28 cellular contexts compared by ENCODE assay signal in genomic region chr6:56312049-56312448, GRCh38.
"Had no signal": no experiment of that assay in that cellular context is flagged by ENCODE, and none has a peak within 500 bp of the region (broad histone marks: within the 10 kb centered on the region; RNA-seq: fewer than 3 reads in every experiment).

No MANE protein-coding gene starts in this region.

- ATAC-seq: activated CD4-positive, CD25-positive, alpha-beta regulatory T cell treated with anti-CD3 and anti-CD28 coated beads, Interleukin-2, amount 50 U/mL, for 24 hours; activated T-helper 17 cell treated with anti-CD3 and anti-CD28 coated beads, Interleukin-2, amount 50 U/mL, for 72 hours; gastrocnemius medialis; natural killer cell; stimulated activated naive CD8-positive, alpha-beta T cell treated with anti-CD3 and anti-CD28 coated beads, Interleukin-15, Interleukin-2, amounts not matched to agents 100 U/mL and 50 U/mL, for 24 hours had no signal

- H3K27ac Mint-ChIP-seq: activated CD4-positive, alpha-beta memory T cell treated with anti-CD3 and anti-CD28 coated beads, Interleukin-2, amount 10 ng/mL, durations not matched to agents 7 days and 5 days; activated T-cell treated with anti-CD3 and anti-CD28 coated beads, Interleukin-2, amount 50 U/mL, for 24 hours; activated T-helper 17 cell treated with anti-CD3 and anti-CD28 coated beads, Interleukin-2, amount 50 U/mL, for 72 hours; natural killer cell; T-helper 1 cell treated with Interleukin-12 subunit alpha and Interleukin-12 subunit beta and Interleukin-4 antibody, amounts not matched to agents 30 μg/mL and 1 μg/mL, for 36 hours had no signal

- H3K27me3 ChIP-seq: brain microvascular endothelial cell, spleen, vagina had no signal

- H3K27me3 Mint-ChIP-seq: activated CD4-positive, alpha-beta memory T cell treated with anti-CD3 and anti-CD28 coated beads, Interleukin-2, amount 10 ng/mL, durations not matched to agents 7 days and 5 days; activated T-cell treated with anti-CD3 and anti-CD28 coated beads, Interleukin-2, amount 50 U/mL, for 24 hours had no signal

- H3K4me1 ChIP-seq: gastrocnemius medialis, spleen had no signal

- H3K9me3 ChIP-seq: gastrocnemius medialis, thoracic aorta, vagina had no signal

- H3K4me1 Mint-ChIP-seq: activated CD4-positive, alpha-beta memory T cell treated with anti-CD3 and anti-CD28 coated beads, Interleukin-2, amount 10 ng/mL, durations not matched to agents 7 days and 5 days; activated T-helper 17 cell treated with anti-CD3 and anti-CD28 coated beads, Interleukin-2, amount 50 U/mL, for 72 hours; natural killer cell had no signal

- H3K4me3 Mint-ChIP-seq: activated CD4-positive, alpha-beta memory T cell treated with anti-CD3 and anti-CD28 coated beads, Interleukin-2, amount 10 ng/mL, durations not matched to agents 7 days and 5 days; activated T-cell treated with anti-CD3 and anti-CD28 coated beads, Interleukin-2, amount 50 U/mL, for 24 hours; activated T-helper 17 cell treated with anti-CD3 and anti-CD28 coated beads, Interleukin-2, amount 50 U/mL, for 72 hours; natural killer cell; T-helper 1 cell treated with Interleukin-12 subunit alpha and Interleukin-12 subunit beta and Interleukin-4 antibody, amounts not matched to agents 30 μg/mL and 1 μg/mL, for 36 hours had no signal

- DNase-seq: activated CD4-positive, alpha-beta memory T cell treated with anti-CD3 and anti-CD28 coated beads, Interleukin-2, amount 10 ng/mL, durations not matched to agents 7 days and 5 days; activated CD4-positive, alpha-beta T cell treated with anti-CD3 and anti-CD28 coated beads for 48 hours; activated CD8-positive, alpha-beta memory T cell treated with anti-CD3 and anti-CD28 coated beads, Interleukin-2, amount 50 U/mL, for 48 hours; activated gamma-delta T cell treated with Interleukin-2 at 50 U/mL for 16 hours; activated naive CD4-positive, alpha-beta T cell treated with anti-CD3 and anti-CD28 coated beads, Interleukin-2, amount 50 U/mL, for 16 hours; activated T-cell treated with anti-CD3 and anti-CD28 coated beads, Interleukin-2, amount 50 U/mL, for 24 hours; amniotic stem cell; brain microvascular endothelial cell; dorsolateral prefrontal cortex; effector memory CD4-positive, alpha-beta T cell; gastrocnemius medialis; glutamatergic neuron; islet precursor cell; mesenchymal stem cell; natural killer cell; right cardiac atrium; spleen; stimulated activated CD4-positive, alpha-beta T cell treated with anti-CD3 and anti-CD28 coated beads, Interleukin-2, amount 100 ng/mL, for 48 hours; stimulated activated naive CD8-positive, alpha-beta T cell treated with anti-CD3 and anti-CD28 coated beads, Interleukin-15, Interleukin-2, amounts not matched to agents 100 U/mL and 50 U/mL, for 24 hours; T-helper 9 cell; trophoblast cell; WERI-Rb-1 had no signal

- H3K36me3 Mint-ChIP-seq: natural killer cell had no signal

- H3K4me3 ChIP-seq: coronary artery, dorsolateral prefrontal cortex, gastrocnemius medialis, spleen, thoracic aorta, vagina had no signal

- H3K27ac ChIP-seq: brain microvascular endothelial cell, coronary artery, dorsolateral prefrontal cortex, gastrocnemius medialis, spleen, thoracic aorta, vagina, WERI-Rb-1 had no signal

- H3K36me3 ChIP-seq: brain microvascular endothelial cell, gastrocnemius medialis, spleen, thoracic aorta, vagina, WERI-Rb-1 had no signal
